Comparison of ENCODE assay signal across 21 cellular contexts in genomic region chr2:113981404-113982134, GRCh38.
DNase-seq lines count a peak whose midpoint lies in the region; ATAC-seq and TF ChIP-seq lines count a peak whose summit lies in the region.
"Had no signal": no experiment of that assay in that cellular context is flagged by ENCODE, and none has a peak within 500 bp of the region (broad histone marks: within the 10 kb centered on the region; RNA-seq: fewer than 3 reads in every experiment).

No MANE protein-coding gene starts in this region.

- DNase-seq in AG09309 (ENCODE audit: low read depth) (peak; percentile 38), RPMI7951 (ENCODE audit: low read depth) (peak; percentile 21), fibroblast of gingiva (ENCODE audit: low read depth) (peak; percentile 61), iris pigment epithelial cell (ENCODE audit: low read depth) (peak; percentile 57), NCI-H345 treated with DMSO at 0.1 percent for 48 hours (lab: John Stamatoyannopoulos, UW; ENCODE audit: unreplicated experiment) (no peak), posterior cingulate gyrus (no peak), thyroid gland (no peak), foreskin keratinocyte (no peak)
- DNase-seq: ACHN, aorta, C1 segment of cervical spinal cord, NCI-H2029 treated with DMSO at 0.1 percent for 48 hours, nephron progenitor cell, SHP77, substantia nigra, T1000, upper lobe of right lung had no signal

- WGBS in thyroid gland, 2 donors = 93% methylated on average over 8 of the region's 8 CpGs

- no peak for TF ChIP-seq POLR2A in thyroid gland (IDR thresholded peaks at IDR 0.05)

- no peaks in the 10 kb centered on the region for H3K36me3 ChIP-seq in thyroid gland
- H3K36me3 ChIP-seq: gastroesophageal sphincter, upper lobe of right lung had no signal

- no peaks in the 10 kb centered on the region for H3K9me3 ChIP-seq in thyroid gland
- H3K9me3 ChIP-seq: upper lobe of right lung had no signal

- H3K4me3 ChIP-seq in AG09309 (ENCODE audit: control insufficient read depth, low read depth, low read length) = no peak overlapping the region
- H3K4me3 ChIP-seq in thyroid gland (replicated peaks in 1 of 3) = no peak overlapping the region
- H3K4me3 ChIP-seq: gastroesophageal sphincter, upper lobe of right lung had no signal

- intact Hi-C loops in posterior cingulate gyrus (cut with DNase I) = no loop called here
- intact Hi-C loops in thyroid gland (cut with DNase I) = no loop called here

- no peaks in the 10 kb centered on the region for H3K27me3 ChIP-seq in thyroid gland
- H3K27me3 ChIP-seq in foreskin keratinocyte = no peaks in the 10 kb centered on the region
- H3K27me3 ChIP-seq: gastroesophageal sphincter, upper lobe of right lung had no signal

- H3K27ac ChIP-seq in thyroid gland (no peak overlapping the region), foreskin keratinocyte (no peak overlapping the region)
- H3K27ac ChIP-seq: epithelial cell of prostate, gastroesophageal sphincter, parathyroid adenoma, upper lobe of right lung had no signal

- peaks cover 0 to 13% of the 10 kb centered on the region in 2 donors for H3K4me1 ChIP-seq in thyroid gland
- peaks cover 8% of the 10 kb centered on the region for H3K4me1 ChIP-seq in foreskin keratinocyte
- H3K4me1 ChIP-seq: gastroesophageal sphincter, parathyroid adenoma, upper lobe of right lung had no signal

- TF ChIP-seq CTCF in AG09309 (IDR thresholded peaks at IDR 0.05; ENCODE audit: control insufficient read depth, insufficient read depth, low read depth, low read length, missing control alignments) = no peak
- no peak for TF ChIP-seq CTCF in thyroid gland (IDR thresholded peaks at IDR 0.05)
- no peak for TF ChIP-seq CTCF in foreskin keratinocyte (conservative IDR thresholded peaks at IDR 0.05)

- ATAC-seq in foreskin keratinocyte = no peak
- ATAC-seq: gastroesophageal sphincter, upper lobe of right lung, WTC11 had no signal

Comparison
In these comparisons a context has a peak if more than half of its experiments do, and no peak if none do; other contexts are left out.
1. DNase-seq: peak in AG09309 (single experiment), RPMI7951 (single experiment), fibroblast of gingiva (single experiment) and iris pigment epithelial cell (single experiment); none in NCI-H345 treated with DMSO at 0.1 percent for 48 hours (single experiment), posterior cingulate gyrus (0 of 10), thyroid gland (0 of 2) and foreskin keratinocyte (0 of 2).